23 cellular contexts compared by ENCODE assay signal in genomic region chrX:95911062-95911461, GRCh38.
DNase-seq lines count a peak whose midpoint lies in the region; ATAC-seq, FAIRE-seq and TF ChIP-seq lines count a peak whose summit lies in the region.
"Had no signal": no experiment of that assay in that cellular context is flagged by ENCODE, and none has a peak within 500 bp of the region (broad histone marks: within the 10 kb centered on the region; RNA-seq: fewer than 3 reads in every experiment).

No MANE protein-coding gene starts in this region.

- H3K18ac ChIP-seq in IMR-90 (ENCODE audit: low read depth, low read length) = no peak overlapping the region

- H2AFZ ChIP-seq in HepG2 (ENCODE audit: low read length) (no peak overlapping the region), IMR-90 (replicated peaks; ENCODE audit: low read length, poor library complexity) (no peak overlapping the region)

- DNase-seq in HepG2 (ENCODE audit: low spot score) (no peak), right lobe of liver (no peak), IMR-90 (no peak), NCI-H146 treated with DMSO at 0.1 percent for 48 hours (lab: John Stamatoyannopoulos, UW; ENCODE audit: unreplicated experiment) (no peak)
- DNase-seq: ACHN; BE2C; C1 segment of cervical spinal cord; CD4-positive, alpha-beta memory T cell; CD4-positive, CD25-positive, alpha-beta regulatory T cell; CD8-positive, alpha-beta memory T cell; COR-L47; DMS 273 treated with DMSO at 0.1 percent for 48 hours; DMS153; DMS53; DMS79; DND-41; EL; GF-D8 had no signal

- H2AK9ac ChIP-seq in IMR-90 (replicated peaks; ENCODE audit: low read depth, low read length, poor library complexity) = no peak overlapping the region

- H3K14ac ChIP-seq in IMR-90 (replicated peaks; ENCODE audit: low read depth, low read length) = no peak overlapping the region

- no peak overlapping the region for H2BK20ac ChIP-seq in IMR-90 (ENCODE audit: low read depth, low read length)

- dilution Hi-C loops in IMR-90 (cut with HindIII; ENCODE audit: low sequenced_read_pairs, unreplicated experiment) = no loop called here

- no peaks in the 10 kb centered on the region for H3K79me1 ChIP-seq in IMR-90 (ENCODE audit: low read depth in 1 of 2, low read length in 2 of 2)

- POLR2A ChIA-PET in HepG2 (lab: Yijun Ruan, JAX) = no interaction called here
- POLR2A ChIA-PET in IMR-90 (lab: Charles Lee; ENCODE audit: unreplicated experiment) = no interaction called here

- intact Hi-C loops in HepG2 (cut with micrococcal nuclease; ENCODE audit: unreplicated experiment) (no loop called here), right lobe of liver (cut with DNase I) (no loop called here), IMR-90 (cut with micrococcal nuclease) (no loop called here)

- H3K27me3 ChIP-seq in HepG2 (ENCODE audit: control insufficient read depth in 1 of 2, insufficient read depth in 2 of 2, low read length in 2 of 2) (no peaks in the 10 kb centered on the region), right lobe of liver (no peaks in the 10 kb centered on the region), IMR-90 (ENCODE audit: control insufficient read depth, insufficient read depth, low read length) (no peaks in the 10 kb centered on the region)
- H3K27me3 ChIP-seq: BE2C had no signal

- TF ChIP-seq EP300 in HepG2 (IDR thresholded peaks at IDR 0.05; ENCODE audit: low read depth in 2 of 2, low read length in 2 of 2) (no peak), HepG2 (CRISPR knock-in tag; IDR thresholded peaks at IDR 0.05; ENCODE audit: borderline replicate concordance) (no peak)

- TF ChIP-seq RAD21 in HepG2 (CRISPR knock-in tag; IDR thresholded peaks at IDR 0.05) = no peak
- no peak for TF ChIP-seq RAD21 in IMR-90 (IDR thresholded peaks at IDR 0.05; ENCODE audit: low read length)

- WGBS in HepG2 (ENCODE audit: low lambda C conversion rate) = 0% methylated on average over 1 of the region's 1 CpG
- WGBS in right lobe of liver (ENCODE audit: insufficient coverage, low coverage, low lambda C conversion rate, missing lambda C conversion rate) = 28% methylated on average over 1 of the region's 1 CpG
- no CpG with 5 or more reads among the region's 1 CpG for WGBS in IMR-90 (ENCODE audit: extremely low coverage in 2 of 2, insufficient read length in 1 of 2), 2 experiments

- H2BK120ac ChIP-seq in IMR-90 (ENCODE audit: low read depth, low read length) = no peak overlapping the region

- H3K4me3 ChIP-seq in HepG2 (replicated peaks in 1 of 3; ENCODE audit: insufficient read depth in 1 of 3, low read depth in 2 of 3, low read length in 3 of 3) (no peak overlapping the region), right lobe of liver (no peak overlapping the region), IMR-90 (ENCODE audit: insufficient read depth, low read depth, low read length) (no peak overlapping the region)
- H3K4me3 ChIP-seq: BLaER1 had no signal

- H3K79me2 ChIP-seq in HepG2 (ENCODE audit: insufficient read depth, low read length) = no peaks in the 10 kb centered on the region

- FAIRE-seq in HepG2 (lab: Jason Lieb, UNC) = no peak
- FAIRE-seq: GM12891, GM19239 had no signal

- H3K56ac ChIP-seq in IMR-90 (ENCODE audit: extremely low read depth, insufficient read depth, low read length) = no peak overlapping the region

- no peak overlapping the region for H2BK15ac ChIP-seq in IMR-90 (ENCODE audit: low read depth, low read length)

- no peak for TF ChIP-seq POLR2A in HepG2 (IDR thresholded peaks at IDR 0.05; ENCODE audit: insufficient read depth in 1 of 2, low read depth in 2 of 2, low read length in 2 of 2)
- TF ChIP-seq POLR2A in right lobe of liver (IDR thresholded peaks at IDR 0.05) = no peak
- TF ChIP-seq POLR2A in IMR-90 (IDR thresholded peaks at IDR 0.05; ENCODE audit: low read depth, low read length) = no peak

- TF ChIP-seq CTCF in HepG2 (CRISPR knock-in tag; IDR thresholded peaks at IDR 0.05) = no peak
- TF ChIP-seq CTCF in right lobe of liver (IDR thresholded peaks at IDR 0.05) = no peak
- TF ChIP-seq CTCF in IMR-90 (conservative IDR thresholded peaks at IDR 0.05; ENCODE audit: low read depth, low read length) = no peak

- H3K4ac ChIP-seq in IMR-90 (ENCODE audit: low read depth, low read length) = no peak overlapping the region

- H4K5ac ChIP-seq in IMR-90 (ENCODE audit: low read depth, low read length) = no peak overlapping the region

- H3K9me3 ChIP-seq in HepG2 (ENCODE audit: low read length) (no peaks in the 10 kb centered on the region), right lobe of liver (no peaks in the 10 kb centered on the region), IMR-90 (ENCODE audit: control insufficient read depth, insufficient read depth, low read length) (no peaks in the 10 kb centered on the region)
- H3K9me3 ChIP-seq: BE2C, BLaER1 had no signal

- no TSS peak for BruUV-seq in HepG2 (replicated peaks; lab: Mats Ljungman, UMichigan)
- BruUV-seq in IMR-90 (replicated peaks; lab: Mats Ljungman, UMichigan) = no TSS peak

- CTCF ChIA-PET in HepG2 (lab: Yijun Ruan, JAX; ENCODE audit: low intra/inter-chr PET ratio, low total read pairs) (no interaction called here), IMR-90 (lab: Yijun Ruan, JAX) (no interaction called here)

- no peaks in the 10 kb centered on the region for H3K36me3 ChIP-seq in HepG2 (replicated peaks in 1 of 2; ENCODE audit: control insufficient read depth in 1 of 2, insufficient read depth in 2 of 2, low read length in 2 of 2)
- H3K36me3 ChIP-seq in right lobe of liver = no peaks in the 10 kb centered on the region
- H3K36me3 ChIP-seq in IMR-90 (ENCODE audit: control insufficient read depth, insufficient read depth, low read length) = no peaks in the 10 kb centered on the region
- H3K36me3 ChIP-seq: BE2C, BLaER1 had no signal

- no peaks in the 10 kb centered on the region for H3K9me1 ChIP-seq in IMR-90 (ENCODE audit: insufficient read depth, low read length)

- ATAC-seq in HepG2 = no peak
- no peak for ATAC-seq in right lobe of liver
- no peak for ATAC-seq in IMR-90 (ENCODE audit: low read depth)
- no peak for ATAC-seq in HG02840 (IDR thresholded peaks at IDR 0.05; ENCODE audit: low FRiP score, unreplicated experiment)

- no peak overlapping the region for H4K8ac ChIP-seq in IMR-90 (ENCODE audit: low read depth in 2 of 2, low read length in 2 of 2)

- no peak overlapping the region for H4K91ac ChIP-seq in IMR-90 (ENCODE audit: insufficient read depth, low read depth, low read length)

- H3K4me2 ChIP-seq in HepG2 (ENCODE audit: low read depth, low read length) (no peak overlapping the region), IMR-90 (ENCODE audit: low read depth, low read length) (no peak overlapping the region)
- H3K4me2 ChIP-seq: BLaER1 had no signal

- H3K9ac ChIP-seq in HepG2 (ENCODE audit: insufficient read depth, low read depth, low read length) (no peak overlapping the region), IMR-90 (ENCODE audit: low read depth, low read length) (no peak overlapping the region)
- H3K9ac ChIP-seq: BLaER1 had no signal

- H3K23ac ChIP-seq in IMR-90 (ENCODE audit: low read depth, low read length) = no peak overlapping the region

- H2AK5ac ChIP-seq in IMR-90 (ENCODE audit: low read depth, low read length) = no peak overlapping the region

- in situ Hi-C loops in HepG2 (cut with HindIII; ENCODE audit: extremely low pct_ligation_motif_present, low pct_unique_long_range_greater_than_20kb) (no loop called here), IMR-90 (cut with MboI; ENCODE audit: low sequenced_read_pairs) (no loop called here)

- no peak overlapping the region for H3K27ac ChIP-seq in HepG2 (ENCODE audit: extremely low read length, insufficient read depth, low read length)
- no peak overlapping the region for H3K27ac ChIP-seq in right lobe of liver
- H3K27ac ChIP-seq in IMR-90 (ENCODE audit: insufficient read depth, low read length) = no peak overlapping the region
- H3K27ac ChIP-seq: 22Rv1, BLaER1 had no signal

- no peak overlapping the region for H2BK5ac ChIP-seq in IMR-90 (ENCODE audit: low read depth, low read length, poor library complexity, severe bottlenecking)

- H4K20me1 ChIP-seq in HepG2 (ENCODE audit: insufficient read depth, low read length) (no peaks in the 10 kb centered on the region), IMR-90 (ENCODE audit: insufficient read depth, low read length) (no peaks in the 10 kb centered on the region)
- H4K20me1 ChIP-seq: BLaER1 had no signal

- no peaks in the 10 kb centered on the region for H3K4me1 ChIP-seq in HepG2 (ENCODE audit: insufficient read depth, low read length)
- H3K4me1 ChIP-seq in right lobe of liver = no peaks in the 10 kb centered on the region
- no peaks in the 10 kb centered on the region for H3K4me1 ChIP-seq in IMR-90 (ENCODE audit: control insufficient read depth, insufficient read depth, low read length)
- H3K4me1 ChIP-seq: BE2C had no signal

TF ChIP-seq in HepG2, 621 proteins besides CTCF, POLR2A, EP300 and RAD21 (continues in another document):
- TF ChIP-seq TBL1XR1 (IDR thresholded peaks at IDR 0.05; ENCODE audit: borderline replicate concordance, low read length, partially characterized antibody) (no peak), MAFK (conservative IDR thresholded peaks at IDR 0.05 in 1 of 2, IDR thresholded peaks at IDR 0.05 in 1 of 2; ENCODE audit: low read length in 2 of 2) (peak in 1 of 2 experiments; percentile 17; a peak in 1 of 4 replicates), ZNF704 (CRISPR knock-in tag; IDR thresholded peaks at IDR 0.05; ENCODE audit: borderline replicate concordance) (no peak)

TF ChIP-seq in IMR-90, 13 proteins besides CTCF, POLR2A, EP300 and RAD21:
- no peak for TF ChIP-seq MAZ (IDR thresholded peaks at IDR 0.05; ENCODE audit: borderline replicate concordance, low read depth, low read length)
- no peak for TF ChIP-seq USF2 (IDR thresholded peaks at IDR 0.05; ENCODE audit: low read depth, low read length)
- TF ChIP-seq NFE2L2 (IDR thresholded peaks at IDR 0.05; ENCODE audit: low read depth, low read length) = peak; percentile 84
